In the genomic region with DNA sequence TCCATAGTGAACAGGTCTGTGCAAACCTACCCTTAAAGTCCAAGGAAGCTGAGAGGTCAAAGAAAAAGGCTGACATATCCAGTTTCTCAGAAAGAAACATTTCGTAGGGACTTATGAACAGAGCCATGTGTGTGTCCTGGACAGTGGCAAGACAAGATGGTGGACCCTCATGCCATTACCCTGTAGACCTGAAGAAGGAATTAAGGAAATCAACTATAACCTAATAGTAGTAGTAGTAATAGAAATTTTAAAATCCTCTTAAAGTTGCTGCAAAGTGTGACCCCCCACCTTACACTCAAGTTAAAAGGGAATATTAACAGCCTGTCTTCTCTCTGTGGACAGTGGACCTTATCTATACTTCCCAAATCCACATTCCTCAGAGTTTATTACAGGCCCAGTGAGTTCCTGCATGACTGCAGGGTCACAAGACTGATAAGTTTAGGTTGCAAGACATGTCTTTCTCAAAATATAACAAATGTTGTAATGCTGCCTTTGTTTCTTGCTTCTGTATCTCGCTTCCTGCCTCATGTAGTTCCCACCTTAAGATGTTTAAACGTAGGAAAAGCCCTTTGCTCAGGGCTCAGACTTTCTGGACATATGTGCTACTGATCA, we compare ENCODE assay signal across 1 cellular context.
TF ChIP-seq lines count a peak whose summit lies in the region.

No MANE protein-coding gene starts in this region.

TF ChIP-seq in K562, 482 proteins besides CTCF, POLR2A, EP300 and RAD21 (continued from another document and continues in another):
- TF ChIP-seq ZNF407 (IDR thresholded peaks at IDR 0.05; ENCODE audit: low read depth): no peak
- no peak for TF ChIP-seq ETV6 (IDR thresholded peaks at IDR 0.05; ENCODE audit: borderline replicate concordance in 1 of 2, low read depth in 2 of 2, low read length in 1 of 2)
- no peak for TF ChIP-seq ETV6 (CRISPR knock-in tag; IDR thresholded peaks at IDR 0.05; ENCODE audit: borderline replicate concordance)
- no peak for TF ChIP-seq MXD1 (CRISPR knock-in tag; IDR thresholded peaks at IDR 0.05; ENCODE audit: borderline replicate concordance, poor library complexity, severe bottlenecking)
- TF ChIP-seq SNAPC5 (CRISPR knock-in tag; IDR thresholded peaks at IDR 0.05): no peak
- TF ChIP-seq, protein P1, sequence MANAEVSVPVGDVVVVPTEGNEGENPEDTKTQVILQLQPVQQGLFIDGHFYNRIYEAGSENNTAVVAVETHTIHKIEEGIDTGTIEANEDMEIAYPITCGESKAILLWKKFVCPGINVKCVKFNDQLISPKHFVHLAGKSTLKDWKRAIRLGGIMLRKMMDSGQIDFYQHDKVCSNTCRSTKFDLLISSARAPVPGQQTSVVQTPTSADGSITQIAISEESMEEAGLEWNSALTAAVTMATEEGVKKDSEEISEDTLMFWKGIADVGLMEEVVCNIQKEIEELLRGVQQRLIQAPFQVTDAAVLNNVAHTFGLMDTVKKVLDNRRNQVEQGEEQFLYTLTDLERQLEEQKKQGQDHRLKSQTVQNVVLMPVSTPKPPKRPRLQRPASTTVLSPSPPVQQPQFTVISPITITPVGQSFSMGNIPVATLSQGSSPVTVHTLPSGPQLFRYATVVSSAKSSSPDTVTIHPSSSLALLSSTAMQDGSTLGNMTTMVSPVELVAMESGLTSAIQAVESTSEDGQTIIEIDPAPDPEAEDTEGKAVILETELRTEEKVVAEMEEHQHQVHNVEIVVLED (CRISPR knock-in tag; IDR thresholded peaks at IDR 0.05): peak; percentile 18; the same call in 1 of the 2 replicates
- no peak for TF ChIP-seq PPARD (CRISPR knock-in tag; IDR thresholded peaks at IDR 0.05)
- no peak for TF ChIP-seq ZNF79 (CRISPR knock-in tag; IDR thresholded peaks at IDR 0.05; ENCODE audit: low read depth)
- 0 out of 2 replicates have a peak, but pooled peaks have one; percentile 28 for TF ChIP-seq ZNF707 (CRISPR knock-in tag; conservative IDR thresholded peaks at IDR 0.05)
- TF ChIP-seq GABPB2 (CRISPR knock-in tag; conservative IDR thresholded peaks at IDR 0.05): no peak
- TF ChIP-seq HMBOX1 (IDR thresholded peaks at IDR 0.05): no peak
- TF ChIP-seq POLR2H (tag; IDR thresholded peaks at IDR 0.05; ENCODE audit: low read depth): no peak
- TF ChIP-seq, protein P2, sequence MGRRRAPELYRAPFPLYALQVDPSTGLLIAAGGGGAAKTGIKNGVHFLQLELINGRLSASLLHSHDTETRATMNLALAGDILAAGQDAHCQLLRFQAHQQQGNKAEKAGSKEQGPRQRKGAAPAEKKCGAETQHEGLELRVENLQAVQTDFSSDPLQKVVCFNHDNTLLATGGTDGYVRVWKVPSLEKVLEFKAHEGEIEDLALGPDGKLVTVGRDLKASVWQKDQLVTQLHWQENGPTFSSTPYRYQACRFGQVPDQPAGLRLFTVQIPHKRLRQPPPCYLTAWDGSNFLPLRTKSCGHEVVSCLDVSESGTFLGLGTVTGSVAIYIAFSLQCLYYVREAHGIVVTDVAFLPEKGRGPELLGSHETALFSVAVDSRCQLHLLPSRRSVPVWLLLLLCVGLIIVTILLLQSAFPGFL (CRISPR knock-in tag; IDR thresholded peaks at IDR 0.05): no peak
- TF ChIP-seq ZNF134 (CRISPR knock-in tag; conservative IDR thresholded peaks at IDR 0.05): no peak
- no peak for TF ChIP-seq POLR3A (IDR thresholded peaks at IDR 0.05; ENCODE audit: borderline replicate concordance, extremely low read depth, insufficient read depth, insufficient read length)
- no peak for TF ChIP-seq ZNF197 (CRISPR knock-in tag; IDR thresholded peaks at IDR 0.05; ENCODE audit: low read depth)
- no peak for TF ChIP-seq SMARCA5 (IDR thresholded peaks at IDR 0.05)
- TF ChIP-seq NFXL1 (CRISPR knock-in tag; IDR thresholded peaks at IDR 0.05): no peak
- TF ChIP-seq MTA1 (IDR thresholded peaks at IDR 0.05; ENCODE audit: borderline replicate concordance): no peak
- TF ChIP-seq EP400 (IDR thresholded peaks at IDR 0.05): 0 out of 2 replicates have a peak, but pooled peaks have one; percentile 27
- no peak for TF ChIP-seq DLX4 (CRISPR knock-in tag; IDR thresholded peaks at IDR 0.05)
- no peak for TF ChIP-seq JUNB (CRISPR knock-in tag; conservative IDR thresholded peaks at IDR 0.05)
- TF ChIP-seq, protein P3, sequence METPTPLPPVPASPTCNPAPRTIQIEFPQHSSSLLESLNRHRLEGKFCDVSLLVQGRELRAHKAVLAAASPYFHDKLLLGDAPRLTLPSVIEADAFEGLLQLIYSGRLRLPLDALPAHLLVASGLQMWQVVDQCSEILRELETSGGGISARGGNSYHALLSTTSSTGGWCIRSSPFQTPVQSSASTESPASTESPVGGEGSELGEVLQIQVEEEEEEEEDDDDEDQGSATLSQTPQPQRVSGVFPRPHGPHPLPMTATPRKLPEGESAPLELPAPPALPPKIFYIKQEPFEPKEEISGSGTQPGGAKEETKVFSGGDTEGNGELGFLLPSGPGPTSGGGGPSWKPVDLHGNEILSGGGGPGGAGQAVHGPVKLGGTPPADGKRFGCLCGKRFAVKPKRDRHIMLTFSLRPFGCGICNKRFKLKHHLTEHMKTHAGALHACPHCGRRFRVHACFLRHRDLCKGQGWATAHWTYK (CRISPR knock-in tag; IDR thresholded peaks at IDR 0.05): 0 out of 2 replicates have a peak, but pooled peaks have one; percentile 31
- peak; percentile 46; the same call in 1 of the 2 replicates for TF ChIP-seq DMBX1 (CRISPR knock-in tag; IDR thresholded peaks at IDR 0.05; ENCODE audit: borderline replicate concordance)
- no peak for TF ChIP-seq ZZZ3 (IDR thresholded peaks at IDR 0.05)
- peak; percentile 75; the same call in 1 of the 2 replicates for TF ChIP-seq LEF1 (IDR thresholded peaks at IDR 0.05)
- no peak for TF ChIP-seq ZNF124 (CRISPR knock-in tag; IDR thresholded peaks at IDR 0.05)
- no peak for TF ChIP-seq SRSF1 (IDR thresholded peaks at IDR 0.05; ENCODE audit: low read depth, low read length)
- TF ChIP-seq HNRNPH1 (optimal IDR thresholded peaks at IDR 0.05; ENCODE audit: low read depth, low read length): no peak
- no peak for TF ChIP-seq ZNF695 (CRISPR knock-in tag; IDR thresholded peaks at IDR 0.05)
- TF ChIP-seq SRSF9 (IDR thresholded peaks at IDR 0.05; ENCODE audit: borderline replicate concordance, low read depth, low read length): no peak
- TF ChIP-seq SP2 (IDR thresholded peaks at IDR 0.05; ENCODE audit: extremely low read depth, low read depth, low read length, poor library complexity, severe bottlenecking): no peak
- no peak for TF ChIP-seq TBL1XR1 (IDR thresholded peaks at IDR 0.05; ENCODE audit: low read length in 2 of 2)
- TF ChIP-seq ADNP (tag; IDR thresholded peaks at IDR 0.05): no peak
- TF ChIP-seq PML (IDR thresholded peaks at IDR 0.05; ENCODE audit: low read length): no peak
- TF ChIP-seq ARID1B (IDR thresholded peaks at IDR 0.05): peak; percentile 83
- TF ChIP-seq ATF4 (CRISPR knock-in tag; IDR thresholded peaks at IDR 0.05): 0 out of 2 replicates have a peak, but pooled peaks have one; percentile 24
